1 cellular context compared by ENCODE assay signal in genomic region chrX:1392376-1393130, GRCh38.
TF ChIP-seq lines count a peak whose summit lies in the region.

No MANE protein-coding gene starts in this region.

TF ChIP-seq in HepG2, 621 proteins besides CTCF, POLR2A, EP300 and RAD21 (continued from another document and continues in another):
- no peak for TF ChIP-seq ZNF280D (CRISPR knock-in tag; IDR thresholded peaks at IDR 0.05)
- TF ChIP-seq ZNF160 (CRISPR knock-in tag; IDR thresholded peaks at IDR 0.05) = peak; percentile 21; the same call in 1 of the 2 replicates
- no peak for TF ChIP-seq SMAD9 (CRISPR knock-in tag; IDR thresholded peaks at IDR 0.05)
- TF ChIP-seq YEATS4 (CRISPR knock-in tag; IDR thresholded peaks at IDR 0.05; ENCODE audit: borderline replicate concordance) = peak; percentile 80; the same call in 1 of the 2 replicates
- TF ChIP-seq ZNF446 (CRISPR knock-in tag; IDR thresholded peaks at IDR 0.05) = peak; percentile 87; the same call in 1 of the 2 replicates
- no peak for TF ChIP-seq ZKSCAN8 (CRISPR knock-in tag; IDR thresholded peaks at IDR 0.05; ENCODE audit: borderline replicate concordance)
- TF ChIP-seq ZNF501 (CRISPR knock-in tag; IDR thresholded peaks at IDR 0.05) = peak; percentile 29; the same call in 1 of the 2 replicates
- TF ChIP-seq FUBP1 (CRISPR knock-in tag; IDR thresholded peaks at IDR 0.05; ENCODE audit: borderline replicate concordance) = no peak
- TF ChIP-seq ESRRA (CRISPR knock-in tag; IDR thresholded peaks at IDR 0.05; ENCODE audit: low read depth) = peak; percentile 100
- no peak for TF ChIP-seq ZNF318 (CRISPR knock-in tag; IDR thresholded peaks at IDR 0.05)
- TF ChIP-seq ARHGAP35 (CRISPR knock-in tag; IDR thresholded peaks at IDR 0.05; ENCODE audit: borderline replicate concordance) = no peak
- TF ChIP-seq THRA (CRISPR knock-in tag; IDR thresholded peaks at IDR 0.05; ENCODE audit: borderline replicate concordance) = peak; percentile 82
- 0 out of 2 replicates have a peak, but pooled peaks have one; percentile 13 for TF ChIP-seq DR1 (CRISPR knock-in tag; IDR thresholded peaks at IDR 0.05)
- no peak for TF ChIP-seq CENPBD1 (CRISPR knock-in tag; IDR thresholded peaks at IDR 0.05; ENCODE audit: borderline replicate concordance, low read depth)
- TF ChIP-seq ZNF552 (CRISPR knock-in tag; IDR thresholded peaks at IDR 0.05; ENCODE audit: borderline replicate concordance) = peak; percentile 62; the same call in 1 of the 2 replicates
- TF ChIP-seq ZNF224 (CRISPR knock-in tag; IDR thresholded peaks at IDR 0.05) = 0 out of 2 replicates have a peak, but pooled peaks have one; percentile 61
- peak; percentile 17; the same call in 1 of the 2 replicates for TF ChIP-seq ZNF724P (CRISPR knock-in tag; IDR thresholded peaks at IDR 0.05; ENCODE audit: borderline replicate concordance)
- TF ChIP-seq LBX2 (CRISPR knock-in tag; IDR thresholded peaks at IDR 0.05; ENCODE audit: borderline replicate concordance) = peak; percentile 64; the same call in 1 of the 2 replicates
- TF ChIP-seq ZNF614 (CRISPR knock-in tag; IDR thresholded peaks at IDR 0.05; ENCODE audit: borderline replicate concordance) = peak; percentile 8; the same call in 1 of the 2 replicates
- 0 out of 2 replicates have a peak, but pooled peaks have one; percentile 25 for TF ChIP-seq ZNF367 (CRISPR knock-in tag; IDR thresholded peaks at IDR 0.05; ENCODE audit: borderline replicate concordance)
- TF ChIP-seq ZC3H4 (CRISPR knock-in tag; IDR thresholded peaks at IDR 0.05; ENCODE audit: borderline replicate concordance) = peak; percentile 80
- TF ChIP-seq HES4 (CRISPR knock-in tag; IDR thresholded peaks at IDR 0.05; ENCODE audit: borderline replicate concordance) = peak; percentile 57; the same call in 1 of the 2 replicates
- 0 out of 2 replicates have a peak, but pooled peaks have one; percentile 46 for TF ChIP-seq SALL2 (CRISPR knock-in tag; IDR thresholded peaks at IDR 0.05)
- TF ChIP-seq SCMH1 (CRISPR knock-in tag; IDR thresholded peaks at IDR 0.05; ENCODE audit: borderline replicate concordance) = no peak
- TF ChIP-seq NR2F1 (CRISPR knock-in tag; IDR thresholded peaks at IDR 0.05) = peak; percentile 96 to 100
- no peak for TF ChIP-seq PRDM15 (CRISPR knock-in tag; IDR thresholded peaks at IDR 0.05)
- 0 out of 2 replicates have a peak, but pooled peaks have one; percentile 4 for TF ChIP-seq MIER2 (CRISPR knock-in tag; IDR thresholded peaks at IDR 0.05)
- TF ChIP-seq ZBTB20 (CRISPR knock-in tag; IDR thresholded peaks at IDR 0.05; ENCODE audit: borderline replicate concordance, low read depth) = no peak
- TF ChIP-seq MYC (CRISPR knock-in tag; IDR thresholded peaks at IDR 0.05; ENCODE audit: borderline replicate concordance) = peak; percentile 42
